Comparison of ENCODE assay signal across 30 cellular contexts in the genomic region with DNA sequence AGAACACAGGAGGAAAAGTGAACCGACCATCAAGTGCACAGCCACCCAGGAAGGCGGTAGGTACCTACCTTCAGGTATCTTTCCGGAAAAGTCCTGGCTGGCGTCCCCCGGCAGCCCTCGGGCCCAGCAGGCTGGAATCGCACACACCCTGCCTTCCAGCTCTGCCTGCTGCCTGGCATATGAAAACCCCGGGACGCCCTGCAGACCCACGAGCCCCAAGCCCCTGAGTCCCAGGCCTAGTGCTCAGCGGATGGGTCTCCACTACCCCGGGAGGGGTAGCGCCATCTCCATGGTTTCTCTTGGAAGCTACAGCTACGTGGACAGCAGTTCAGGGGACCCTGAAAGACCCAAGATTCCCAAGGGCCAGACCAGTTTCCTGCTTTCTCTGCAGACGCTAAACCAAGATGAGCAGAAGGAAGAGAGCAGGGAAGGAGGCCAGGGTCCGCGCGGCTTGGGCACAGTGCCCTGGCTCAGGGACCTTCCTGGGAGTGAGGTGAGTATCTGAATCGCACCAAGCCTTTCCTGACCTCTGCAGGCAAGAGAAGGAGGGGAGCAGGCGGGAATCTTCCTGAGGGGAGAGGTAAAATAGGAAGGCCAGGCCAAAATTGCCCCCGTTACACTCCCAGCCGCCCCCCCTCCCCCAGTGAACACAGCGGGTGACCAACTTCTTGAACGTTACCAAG.
"Had no signal": no experiment of that assay in that cellular context is flagged by ENCODE, and none has a peak within 500 bp of the region (broad histone marks: within the 10 kb centered on the region; RNA-seq: fewer than 3 reads in every experiment).

No MANE protein-coding gene starts in this region.

- H3K4me3 Mint-ChIP-seq: activated CD4-positive, alpha-beta memory T cell treated with anti-CD3 and anti-CD28 coated beads for 36 hours; activated CD4-positive, alpha-beta T cell treated with anti-CD3 and anti-CD28 coated beads for 36 hours; activated CD4-positive, alpha-beta T cell treated with anti-CD3 and anti-CD28 coated beads, Interleukin-2, amount 10 ng/mL, durations not matched to agents 7 days and 5 days; activated T-cell treated with anti-CD3 and anti-CD28 coated beads, Interleukin-2, amount 50 U/mL, for 4 hours; activated T-helper 17 cell treated with anti-CD3 and anti-CD28 coated beads, Interleukin-2, amount 50 U/mL, for 72 hours; T-helper 1 cell treated with Interleukin-12 subunit alpha and Interleukin-12 subunit beta and Interleukin-4 antibody, amounts not matched to agents 30 μg/mL and 1 μg/mL, for 36 hours; T-helper 2 cell treated with Interferon-gamma antibody and Interleukin-4, amounts not matched to agents 5 μg/mL and 100 μg/mL, for 36 hours had no signal

- H3K27ac Mint-ChIP-seq: activated CD4-positive, alpha-beta memory T cell treated with anti-CD3 and anti-CD28 coated beads for 36 hours; activated CD4-positive, alpha-beta T cell treated with anti-CD3 and anti-CD28 coated beads for 36 hours; activated CD4-positive, alpha-beta T cell treated with anti-CD3 and anti-CD28 coated beads, Interleukin-2, amount 10 ng/mL, durations not matched to agents 7 days and 5 days; activated T-helper 17 cell treated with anti-CD3 and anti-CD28 coated beads, Interleukin-2, amount 50 U/mL, for 72 hours; T-helper 1 cell treated with Interleukin-12 subunit alpha and Interleukin-12 subunit beta and Interleukin-4 antibody, amounts not matched to agents 30 μg/mL and 1 μg/mL, for 36 hours; T-helper 2 cell treated with Interferon-gamma antibody and Interleukin-4, amounts not matched to agents 5 μg/mL and 100 μg/mL, for 36 hours had no signal

- H3K9me3 ChIP-seq: adrenal gland, body of pancreas, breast epithelium, SJSA1, SK-N-SH had no signal

- H3K27ac ChIP-seq: adrenal gland, body of pancreas, breast epithelium, SJSA1 had no signal

- H3K36me3 ChIP-seq: adrenal gland, breast epithelium, SJSA1 had no signal

- H3K9ac ChIP-seq: SK-N-SH had no signal

- H3K9me2 ChIP-seq: SK-N-SH had no signal

- DNase-seq: activated CD4-positive, alpha-beta memory T cell treated with anti-CD3 and anti-CD28 coated beads for 36 hours; activated CD4-positive, alpha-beta T cell treated with anti-CD3 and anti-CD28 coated beads for 36 hours; activated CD4-positive, alpha-beta T cell treated with anti-CD3 and anti-CD28 coated beads, Interleukin-2, amount 10 ng/mL, durations not matched to agents 7 days and 5 days; activated CD8-positive, alpha-beta memory T cell treated with anti-CD3 and anti-CD28 coated beads, Interleukin-2, amount 50 U/mL, for 4 hours; activated gamma-delta T cell; activated naive CD4-positive, alpha-beta T cell treated with Interleukin-2 at 50 U/mL for 16 hours; activated T-cell treated with anti-CD3 and anti-CD28 coated beads for 4 hours; activated T-cell treated with anti-CD3 and anti-CD28 coated beads, Interleukin-2, amount 50 U/mL, for 4 hours; adrenal gland; body of pancreas; Karpas-422; KBM-7; NCI-H1105; NCI-H1417 treated with DMSO at 0.1 percent for 48 hours; NCI-H1694 treated with DMSO at 0.1 percent for 48 hours; NCI-H2029; NCI-H345; NCI-H524 treated with DMSO at 0.1 percent for 48 hours; SHP77 treated with DMSO at 0.1 percent for 48 hours; SK-N-SH had no signal

- H3K4me2 ChIP-seq: SK-N-SH had no signal

- ATAC-seq: activated CD4-positive, alpha-beta T cell treated with anti-CD3 and anti-CD28 coated beads for 36 hours; activated CD4-positive, CD25-positive, alpha-beta regulatory T cell treated with anti-CD3 and anti-CD28 coated beads, Interleukin-2, amount 50 U/mL, for 24 hours; activated naive CD4-positive, alpha-beta T cell treated with anti-CD3 and anti-CD28 coated beads, Interleukin-2, amount 50 U/mL, for 72 hours; activated T-cell treated with anti-CD3 and anti-CD28 coated beads, Interleukin-2, amount 50 U/mL, for 4 hours; activated T-helper 17 cell treated with anti-CD3 and anti-CD28 coated beads, Interleukin-2, amount 50 U/mL, for 72 hours; body of pancreas; Panc1 had no signal

- H3K4me3 ChIP-seq: adrenal gland, body of pancreas, breast epithelium, SJSA1 had no signal

- H3K4me1 Mint-ChIP-seq: activated CD4-positive, alpha-beta T cell treated with anti-CD3 and anti-CD28 coated beads for 36 hours; activated CD4-positive, alpha-beta T cell treated with anti-CD3 and anti-CD28 coated beads, Interleukin-2, amount 10 ng/mL, durations not matched to agents 7 days and 5 days; activated T-helper 17 cell treated with anti-CD3 and anti-CD28 coated beads, Interleukin-2, amount 50 U/mL, for 72 hours had no signal

- H3K27me3 ChIP-seq: body of pancreas had no signal

- H3K36me3 Mint-ChIP-seq: activated CD4-positive, alpha-beta memory T cell treated with anti-CD3 and anti-CD28 coated beads for 36 hours; activated naive CD4-positive, alpha-beta T cell treated with anti-CD3 and anti-CD28 coated beads, Interleukin-2, amount 50 U/mL, for 72 hours had no signal

- H3K9me3 Mint-ChIP-seq: activated CD4-positive, alpha-beta memory T cell treated with anti-CD3 and anti-CD28 coated beads for 36 hours; activated CD4-positive, alpha-beta T cell treated with anti-CD3 and anti-CD28 coated beads, Interleukin-2, amount 10 ng/mL, durations not matched to agents 7 days and 5 days; activated naive CD4-positive, alpha-beta T cell treated with anti-CD3 and anti-CD28 coated beads, Interleukin-2, amount 50 U/mL, for 72 hours; activated T-cell treated with anti-CD3 and anti-CD28 coated beads, Interleukin-2, amount 50 U/mL, for 4 hours; activated T-helper 17 cell treated with anti-CD3 and anti-CD28 coated beads, Interleukin-2, amount 50 U/mL, for 72 hours; T-helper 1 cell treated with Interleukin-12 subunit alpha and Interleukin-12 subunit beta and Interleukin-4 antibody, amounts not matched to agents 30 μg/mL and 1 μg/mL, for 36 hours; T-helper 2 cell treated with Interferon-gamma antibody and Interleukin-4, amounts not matched to agents 5 μg/mL and 100 μg/mL, for 36 hours had no signal

- FAIRE-seq: astrocyte, TTC549 had no signal

- H3K4me1 ChIP-seq: adrenal gland, breast epithelium, SJSA1 had no signal
